In the genomic region with DNA sequence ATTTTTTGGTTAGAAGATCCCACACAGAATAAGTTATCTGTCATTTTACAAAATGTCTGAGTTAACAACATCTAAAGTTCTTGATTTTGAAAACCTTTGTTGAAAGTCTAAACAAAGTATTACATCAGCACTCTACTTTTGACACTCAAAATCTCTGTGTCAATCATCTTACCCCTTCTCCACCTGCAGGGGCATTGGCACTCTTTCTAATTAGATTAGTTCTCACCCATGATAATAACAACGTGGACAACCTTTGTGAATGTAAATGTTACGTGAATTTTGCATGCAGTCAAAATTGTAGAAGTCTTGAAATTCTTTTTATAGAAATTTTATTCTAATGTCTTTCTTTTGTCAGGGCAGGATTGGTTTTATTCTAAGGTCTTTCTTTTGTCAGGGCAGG, we compare ENCODE assay signal across 38 cellular contexts. TPM values are rescaled to one million over a fixed set of nuclear protein-coding genes. Genes with fewer than 3 reads are reported as not detected.
"Had no signal": no experiment of that assay in that cellular context is flagged by ENCODE, and none has a peak within 500 bp of the region (broad histone marks: within the 10 kb centered on the region; RNA-seq: fewer than 3 reads in every experiment).

No MANE protein-coding gene starts in this region.

- H3K36me3 ChIP-seq: MG63 had no signal

- DNase-seq: MG63, MM.1S, MV-4-11, NCI-H1048, NCI-H1092, NCI-H1092 treated with DMSO at 0.1 percent for 48 hours, NCI-H1105, NCI-H1105 treated with DMSO at 0.1 percent for 48 hours, NCI-H1417, NCI-H1417 treated with DMSO at 0.1 percent for 48 hours, NCI-H1436, NCI-H1436 treated with DMSO at 0.1 percent for 48 hours, NCI-H146, NCI-H1694, NCI-H1694 treated with DMSO at 0.1 percent for 48 hours, NCI-H187, NCI-H187 treated with DMSO at 0.1 percent for 48 hours, NCI-H1930, NCI-H2029, NCI-H2029 treated with DMSO at 0.1 percent for 48 hours, NCI-H2081, NCI-H2081 treated with DMSO at 0.1 percent for 48 hours, NCI-H2107, NCI-H2171, NCI-H2171 treated with DMSO at 0.1 percent for 48 hours, NCI-H2227 treated with DMSO at 0.1 percent for 48 hours, NCI-H226, NCI-H345, NCI-H446, NCI-H446 treated with DMSO at 0.1 percent for 48 hours, NCI-H510A, NCI-H510A treated with DMSO at 0.1 percent for 48 hours, NCI-H524, NCI-H524 treated with DMSO at 0.1 percent for 48 hours, NCI-H526 had no signal

- H3K4me3 ChIP-seq: MG63 had no signal

- H3K9me3 ChIP-seq: MG63 had no signal

- H3K27me3 ChIP-seq: MG63 had no signal

RNA-seq across cellular contexts. Expression of gene PPFIA2, which starts 33.5 kb away (rescaled TPM):
- total RNA-seq: LHCN-M2, M059J, NCI-H460 had no signal
